ENCODE assay signal across 9 cellular contexts in the genomic region with DNA sequence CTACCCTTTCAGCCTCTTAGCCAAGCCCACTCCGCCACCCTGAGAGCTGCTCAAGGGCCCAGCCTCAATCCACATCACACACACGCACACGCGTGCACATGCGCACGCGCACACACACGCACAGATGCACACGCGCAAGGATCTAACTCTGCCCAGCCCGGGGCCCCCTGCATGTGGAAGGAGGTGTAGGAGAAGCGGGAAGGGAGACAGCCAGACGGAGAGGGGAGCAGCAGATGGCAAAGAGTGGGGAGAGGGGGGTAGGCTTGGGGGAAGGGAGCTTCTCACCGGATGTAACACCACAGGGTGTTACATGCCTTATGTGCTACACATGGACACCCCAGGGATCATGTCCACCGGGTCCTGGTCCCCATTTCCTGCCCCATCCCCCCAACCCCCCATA. TPM values are rescaled to one million over a fixed set of nuclear protein-coding genes. Genes with fewer than 3 reads are reported as not detected.
DNase-seq lines count a peak whose midpoint lies in the region; ATAC-seq, FAIRE-seq and TF ChIP-seq lines count a peak whose summit lies in the region.
"Had no signal": no experiment of that assay in that cellular context is flagged by ENCODE, and none has a peak within 500 bp of the region (broad histone marks: within the 10 kb centered on the region; RNA-seq: fewer than 3 reads in every experiment).

No MANE protein-coding gene starts in this region.

- TF ChIP-seq CTCF in D721Med (IDR thresholded peaks at IDR 0.05; ENCODE audit: insufficient read depth, missing control alignments) (no peak), endodermal cell (conservative IDR thresholded peaks at IDR 0.05) (no peak), osteocyte (IDR thresholded peaks at IDR 0.05) (no peak)

- H3K36me3 Mint-ChIP-seq in endodermal cell (ENCODE audit: low read depth) (peaks cover 20% of the 10 kb centered on the region), osteocyte (ENCODE audit: unreplicated experiment) (peaks cover 13% of the 10 kb centered on the region)

- 91 to 98% methylated on average over 9 to 15 of the region's 15 CpGs for WGBS in endodermal cell (ENCODE audit: insufficient coverage in 1 of 2, insufficient read length in 1 of 2), 2 experiments

- H3K4me3 ChIP-seq in endodermal cell (ENCODE audit: low read length) = peak overlapping the region; percentile 84

- H3K4me1 ChIP-seq in endodermal cell (ENCODE audit: control insufficient read depth, insufficient read depth, low read length) = peaks cover 4% of the 10 kb centered on the region

- peaks cover 20% of the 10 kb centered on the region for H3K27me3 Mint-ChIP-seq in endodermal cell (ENCODE audit: insufficient read depth)
- no peaks in the 10 kb centered on the region for H3K27me3 Mint-ChIP-seq in osteocyte (ENCODE audit: unreplicated experiment)

- H3K9me3 ChIP-seq in endodermal cell (ENCODE audit: control insufficient read depth, low read length) = no peaks in the 10 kb centered on the region

- H3K9me3 Mint-ChIP-seq in endodermal cell = no peaks in the 10 kb centered on the region
- H3K9me3 Mint-ChIP-seq in osteocyte (ENCODE audit: unreplicated experiment) = no peaks in the 10 kb centered on the region

- H3K4me1 Mint-ChIP-seq in endodermal cell (peaks cover 13% of the 10 kb centered on the region), osteocyte (ENCODE audit: unreplicated experiment) (peaks cover 16% of the 10 kb centered on the region)

- ATAC-seq in HG02870 (IDR thresholded peaks at IDR 0.05; ENCODE audit: unreplicated experiment) (no peak), GM18867 (IDR thresholded peaks at IDR 0.05; ENCODE audit: unreplicated experiment) (no peak), HG02970 (IDR thresholded peaks at IDR 0.05; ENCODE audit: low FRiP score, unreplicated experiment) (no peak)

- H3K36me3 ChIP-seq in endodermal cell (ENCODE audit: control insufficient read depth, insufficient read depth, low read length) = peaks cover 21% of the 10 kb centered on the region

- peak overlapping the region; percentile 62 for H3K4me3 Mint-ChIP-seq in endodermal cell
- H3K4me3 Mint-ChIP-seq in osteocyte (ENCODE audit: unreplicated experiment) = peak overlapping the region; percentile 70

- FAIRE-seq in D721Med (lab: Jason Lieb, UNC) = no peak

- H3K27ac Mint-ChIP-seq in endodermal cell (peak overlapping the region; percentile 54), osteocyte (ENCODE audit: unreplicated experiment) (peak overlapping the region; percentile 89)

- peak overlapping the region; percentile 92 for H3K27ac ChIP-seq in endodermal cell (ENCODE audit: low read depth, low read length)

- H3K27me3 ChIP-seq in endodermal cell (ENCODE audit: control insufficient read depth, insufficient read depth, low read length, poor library complexity, severe bottlenecking) = no peaks in the 10 kb centered on the region

- DNase-seq in D721Med (ENCODE audit: insufficient read length, low spot score) (peak; percentile 65), NCI-H82 treated with DMSO at 0.1 percent for 48 hours (lab: John Stamatoyannopoulos, UW; ENCODE audit: unreplicated experiment) (peak; percentile 33), endodermal cell (no peak), osteocyte (ENCODE audit: extremely low spot score, unreplicated experiment) (no peak), cerebellar nuclear complex (lab: John Stamatoyannopoulos, UW) (no peak)
- DNase-seq: SW 1271 had no signal

- peak overlapping the region; percentile 25 for H3K9ac ChIP-seq in endodermal cell (ENCODE audit: extremely low read depth, low read length, poor library complexity, severe bottlenecking)

RNA-seq across cellular contexts. Expression of gene DLG4, which starts 15.3 kb away (rescaled TPM):
- 10 to 100 TPM; 35.1 to 68.5 TPM for total RNA-seq in endodermal cell
- polyA plus RNA-seq in endodermal cell (2013, experiment 1 of 2) = 76.0 TPM
- polyA plus RNA-seq in endodermal cell (2013, experiment 2 of 2) = 59.6 TPM
- 32.6 and 38.5 TPM in 2 replicates for total RNA-seq in osteocyte

RNA-seq across cellular contexts. Expression of gene ACADVL, which starts 15.4 kb away (rescaled TPM):
- total RNA-seq in endodermal cell = 100 to 1,000 TPM; 337 to 459 TPM
- 272 TPM for polyA plus RNA-seq in endodermal cell (2013, experiment 1 of 2)
- 222 TPM for polyA plus RNA-seq in endodermal cell (2013, experiment 2 of 2)
- 302 and 354 TPM in 2 replicates for total RNA-seq in osteocyte

RNA-seq across cellular contexts. Expression of gene ASGR1, which starts 25.2 kb away (rescaled TPM):
- total RNA-seq in endodermal cell = 10 to 100 TPM in 1 of 2 donors, 1 to 10 TPM in 1; 6.8 to 14.2 TPM
- 16.5 TPM for polyA plus RNA-seq in endodermal cell (2013, experiment 1 of 2)
- 17.6 TPM for polyA plus RNA-seq in endodermal cell (2013, experiment 2 of 2)
- total RNA-seq in osteocyte = 1.6 and 2.4 TPM in 2 replicates

RNA-seq across cellular contexts. Expression of gene DVL2, which starts 30.0 kb away (rescaled TPM):
- total RNA-seq in endodermal cell (100 to 1,000 TPM in 1 of 2 donors, 10 to 100 TPM in 1; 98.2 to 116 TPM), osteocyte (87.7 and 99.7 TPM in 2 replicates)
- 77.0 TPM for polyA plus RNA-seq in endodermal cell (2013, experiment 1 of 2)
- 76.3 TPM for polyA plus RNA-seq in endodermal cell (2013, experiment 2 of 2)

RNA-seq across cellular contexts. Expression of gene PHF23, which starts 34.9 kb away (rescaled TPM):
- total RNA-seq in endodermal cell (10 to 100 TPM; 67.3 to 71.6 TPM), osteocyte (51.6 and 54.7 TPM in 2 replicates)
- 59.3 TPM for polyA plus RNA-seq in endodermal cell (2013, experiment 1 of 2)
- polyA plus RNA-seq in endodermal cell (2013, experiment 2 of 2) = 53.4 TPM

Comparison
In these comparisons a context has a peak if more than half of its experiments do, and no peak if none do; other contexts are left out.
1. DNase-seq: peak in D721Med (single experiment) and NCI-H82 treated with DMSO at 0.1 percent for 48 hours (single experiment); none in endodermal cell (single experiment), osteocyte (single experiment) and cerebellar nuclear complex (0 of 2).